ENCODE assay signal across 9 cellular contexts in the genomic region with DNA sequence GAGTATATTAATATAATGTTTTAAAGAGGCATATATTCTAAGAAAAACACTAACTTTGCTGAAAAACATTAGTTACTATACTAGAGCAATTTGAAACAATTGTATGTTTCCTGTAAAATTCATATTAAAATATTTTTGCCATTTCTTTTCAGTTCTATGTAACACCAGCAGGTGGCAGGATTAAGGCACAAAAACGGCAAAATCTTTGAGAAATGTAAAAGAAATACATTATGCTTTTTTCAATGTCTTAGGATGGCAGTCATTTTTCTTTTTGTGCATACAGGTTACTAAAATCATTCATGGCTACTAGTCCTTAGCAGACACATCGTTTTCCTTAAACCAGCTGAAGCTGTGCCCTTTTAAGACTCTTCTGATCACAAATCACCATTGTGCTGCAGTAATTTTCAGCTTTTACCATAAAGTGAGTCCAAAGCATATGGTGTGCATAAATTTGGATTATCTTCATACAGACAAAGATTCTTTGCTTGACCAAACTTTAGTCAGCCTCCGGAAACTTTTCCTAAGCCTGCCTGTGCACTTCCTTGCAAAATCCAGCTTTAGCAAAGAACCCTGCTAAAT.
DNase-seq lines count a peak whose midpoint lies in the region; ATAC-seq, FAIRE-seq and TF ChIP-seq lines count a peak whose summit lies in the region.
"Had no signal": no experiment of that assay in that cellular context is flagged by ENCODE, and none has a peak within 500 bp of the region (broad histone marks: within the 10 kb centered on the region; RNA-seq: fewer than 3 reads in every experiment).

No MANE protein-coding gene starts in this region.

- H3K4me1 Mint-ChIP-seq in stimulated activated naive B cell treated with anti-CD40 and anti-IgM and Interleukin-4, amounts not matched to agents 10 μg/mL and 1 μg/mL and 100 μg/mL, for 72 hours, result no peaks in the 10 kb centered on the region
- H3K4me1 Mint-ChIP-seq: central memory CD8-positive, alpha-beta T cell had no signal

- no peaks in the 10 kb centered on the region for H4K20me1 ChIP-seq in GM12878 (ENCODE audit: control insufficient read depth, insufficient read depth)

- in situ Hi-C loops in Caki2 (cut with HindIII; ENCODE audit: low pct_unique_long_range_greater_than_20kb, low sequenced_read_pairs) (no loop called here), GM12878 (cut with MboI) (loop anchor here (25.0 kb wide), 1 partner anchor 792 kb away; a partner anchor contains a TSS)

- no peaks in the 10 kb centered on the region for H3K36me3 ChIP-seq in GM12878 (ENCODE audit: control insufficient read depth in 2 of 2, insufficient read depth in 2 of 2, low read length in 1 of 2)

- no peak for TF ChIP-seq POLR2A in GM12878 (IDR thresholded peaks at IDR 0.05; ENCODE audit: low read depth, low read length)

- CTCF ChIA-PET in GM12878 (lab: Yijun Ruan, JAX), result interaction anchor here (0.6 to 5.5 kb wide), 10 partner anchors 10 to 800 kb away, joined by 3 to 71 read pairs (median 4); a partner anchor contains a TSS

- no peak for TF ChIP-seq EP300 in GM12878 (IDR thresholded peaks at IDR 0.05; ENCODE audit: borderline replicate concordance in 1 of 2, control insufficient read depth in 1 of 2, low read depth in 2 of 2, low read length in 2 of 2)

- H3K4me3 ChIP-seq in GM12878, result no peak overlapping the region

- no peak overlapping the region for H3K27ac ChIP-seq in GM12878 (ENCODE audit: control insufficient read depth, insufficient read depth)

- no peaks in the 10 kb centered on the region for H3K79me2 ChIP-seq in GM12878 (ENCODE audit: control insufficient read depth, insufficient read depth, low read length)

- H3K4me2 ChIP-seq in GM12878 (ENCODE audit: control insufficient read depth, insufficient read depth), result no peak overlapping the region

- DNase-seq in Caki2 (ENCODE audit: low read depth) (peak; percentile 4), LHCN-M2 (ENCODE audit: low read depth) (peak; percentile 55), GM12878 (ENCODE audit: low read depth, low spot score) (no peak), medulla oblongata (ENCODE audit: extremely low spot score) (peak; percentile 18)
- no peak for DNase-seq in activated CD8-positive, alpha-beta memory T cell treated with anti-CD3 and anti-CD28 coated beads, Interleukin-2, amount 50 U/mL, for 4 hours
- no peak for DNase-seq in stimulated activated naive B cell treated with anti-CD40 and anti-IgM and Interleukin-4, amounts not matched to agents 10 μg/mL and 1 μg/mL and 100 μg/mL, for 72 hours

- RAD21 ChIA-PET in GM12878 (lab: Charles Lee; ENCODE audit: unreplicated experiment), result interaction anchor here (1.0 to 2.2 kb wide), 2 partner anchors 14 to 404 kb away, joined by 3 to 23 read pairs; no protein-coding TSS in a partner anchor

- TF ChIP-seq CTCF in GM12878 (IDR thresholded peaks at IDR 0.05 in 2 of 3, conservative IDR thresholded peaks at IDR 0.05 in 1 of 3; ENCODE audit: control insufficient read depth in 2 of 3, extremely low read depth in 1 of 3, insufficient read depth in 1 of 3, low read depth in 3 of 3, low read length in 3 of 3), result peak; percentile 35 to 50 (median 37); a peak in 5 of 6 replicates

- H3K36me3 Mint-ChIP-seq in stimulated activated naive B cell treated with anti-CD40 and anti-IgM and Interleukin-4, amounts not matched to agents 10 μg/mL and 1 μg/mL and 100 μg/mL, for 72 hours, result no peaks in the 10 kb centered on the region

- H2AFZ ChIP-seq in GM12878 (ENCODE audit: control insufficient read depth, low read depth, low read length), result no peak overlapping the region

- intact Hi-C loops in GM12878 (cut with micrococcal nuclease; ENCODE audit: unreplicated experiment), result loop anchor here (1.0 to 10.0 kb wide), 2 partner anchors 214 to 404 kb away; no protein-coding TSS in a partner anchor

- no peak for FAIRE-seq in GM12878 (lab: Jason Lieb, UNC)

- H3K27me3 Mint-ChIP-seq in stimulated activated naive B cell treated with anti-CD40 and anti-IgM and Interleukin-4, amounts not matched to agents 10 μg/mL and 1 μg/mL and 100 μg/mL, for 72 hours, result no peaks in the 10 kb centered on the region
- H3K27me3 Mint-ChIP-seq: central memory CD8-positive, alpha-beta T cell had no signal

- SMC1A ChIA-PET in GM12878 (lab: Charles Lee; ENCODE audit: uncharacterized antibody, unreplicated experiment), result interaction anchor here (0.6 to 4.4 kb wide), 12 partner anchors 11 to 1941 kb away, joined by 3 to 42 read pairs (median 3); no protein-coding TSS in a partner anchor

- no peaks in the 10 kb centered on the region for H3K9me3 ChIP-seq in GM12878 (replicated peaks; ENCODE audit: control insufficient read depth, insufficient read depth, low read length)

- BruUV-seq in GM12878 (replicated peaks; lab: Mats Ljungman, UMichigan), result no TSS peak

- no peak for ATAC-seq in GM12878
- no peak for ATAC-seq in stimulated activated naive B cell treated with anti-CD40 and anti-IgM and Interleukin-4, amounts not matched to agents 10 μg/mL and 1 μg/mL and 100 μg/mL, for 72 hours (replicated peaks)
- ATAC-seq in HG03442 (IDR thresholded peaks at IDR 0.05; ENCODE audit: unreplicated experiment), result no peak
- ATAC-seq in GM19328 (IDR thresholded peaks at IDR 0.05; ENCODE audit: unreplicated experiment), result no peak

- TF ChIP-seq RAD21 in GM12878 (IDR thresholded peaks at IDR 0.05; ENCODE audit: insufficient read depth, low read depth, low read length), result peak; percentile 57

- no peaks in the 10 kb centered on the region for H3K27me3 ChIP-seq in GM12878 (replicated peaks in 1 of 2; ENCODE audit: control insufficient read depth in 2 of 2, insufficient read depth in 2 of 2, low read length in 1 of 2)

- H3K4me3 Mint-ChIP-seq in stimulated activated naive B cell treated with anti-CD40 and anti-IgM and Interleukin-4, amounts not matched to agents 10 μg/mL and 1 μg/mL and 100 μg/mL, for 72 hours, result no peak overlapping the region
- H3K4me3 Mint-ChIP-seq: central memory CD8-positive, alpha-beta T cell had no signal

- no peaks in the 10 kb centered on the region for H3K9me3 Mint-ChIP-seq in stimulated activated naive B cell treated with anti-CD40 and anti-IgM and Interleukin-4, amounts not matched to agents 10 μg/mL and 1 μg/mL and 100 μg/mL, for 72 hours
- H3K9me3 Mint-ChIP-seq: central memory CD8-positive, alpha-beta T cell had no signal

- H3K9ac ChIP-seq in GM12878 (ENCODE audit: control insufficient read depth, insufficient read depth, low read length), result no peak overlapping the region

- WGBS in GM12878 (ENCODE audit: insufficient coverage, insufficient replicate concordance, low lambda C conversion rate, missing lambda C conversion rate), result 25% methylated on average over 3 of the region's 3 CpGs

- H3K27ac Mint-ChIP-seq in stimulated activated naive B cell treated with anti-CD40 and anti-IgM and Interleukin-4, amounts not matched to agents 10 μg/mL and 1 μg/mL and 100 μg/mL, for 72 hours, result no peak overlapping the region

- H3K4me1 ChIP-seq in GM12878 (ENCODE audit: control insufficient read depth, insufficient read depth, low read length), result no peaks in the 10 kb centered on the region

- POLR2A ChIA-PET in GM12878 (lab: Charles Lee), result no interaction called here

TF ChIP-seq in GM12878, 131 proteins besides CTCF, POLR2A, EP300 and RAD21:
- TF ChIP-seq SMC3 (IDR thresholded peaks at IDR 0.05; ENCODE audit: borderline replicate concordance, low read length) (peak; percentile 76; the same call in 1 of the 2 replicates), HCFC1 (IDR thresholded peaks at IDR 0.05; ENCODE audit: low read length) (no peak)

Comparison
In these comparisons a context has a peak if more than half of its experiments do, and no peak if none do; other contexts are left out.
1. DNase-seq: peak in Caki2 (single experiment), LHCN-M2 (single experiment) and medulla oblongata (single experiment); none in GM12878 (single experiment), activated CD8-positive, alpha-beta memory T cell treated with anti-CD3 and anti-CD28 coated beads, Interleukin-2, amount 50 U/mL, for 4 hours (single experiment) and stimulated activated naive B cell treated with anti-CD40 and anti-IgM and Interleukin-4, amounts not matched to agents 10 μg/mL and 1 μg/mL and 100 μg/mL, for 72 hours (single experiment).